Comparison of ENCODE assay signal across 9 cellular contexts in the genomic region with DNA sequence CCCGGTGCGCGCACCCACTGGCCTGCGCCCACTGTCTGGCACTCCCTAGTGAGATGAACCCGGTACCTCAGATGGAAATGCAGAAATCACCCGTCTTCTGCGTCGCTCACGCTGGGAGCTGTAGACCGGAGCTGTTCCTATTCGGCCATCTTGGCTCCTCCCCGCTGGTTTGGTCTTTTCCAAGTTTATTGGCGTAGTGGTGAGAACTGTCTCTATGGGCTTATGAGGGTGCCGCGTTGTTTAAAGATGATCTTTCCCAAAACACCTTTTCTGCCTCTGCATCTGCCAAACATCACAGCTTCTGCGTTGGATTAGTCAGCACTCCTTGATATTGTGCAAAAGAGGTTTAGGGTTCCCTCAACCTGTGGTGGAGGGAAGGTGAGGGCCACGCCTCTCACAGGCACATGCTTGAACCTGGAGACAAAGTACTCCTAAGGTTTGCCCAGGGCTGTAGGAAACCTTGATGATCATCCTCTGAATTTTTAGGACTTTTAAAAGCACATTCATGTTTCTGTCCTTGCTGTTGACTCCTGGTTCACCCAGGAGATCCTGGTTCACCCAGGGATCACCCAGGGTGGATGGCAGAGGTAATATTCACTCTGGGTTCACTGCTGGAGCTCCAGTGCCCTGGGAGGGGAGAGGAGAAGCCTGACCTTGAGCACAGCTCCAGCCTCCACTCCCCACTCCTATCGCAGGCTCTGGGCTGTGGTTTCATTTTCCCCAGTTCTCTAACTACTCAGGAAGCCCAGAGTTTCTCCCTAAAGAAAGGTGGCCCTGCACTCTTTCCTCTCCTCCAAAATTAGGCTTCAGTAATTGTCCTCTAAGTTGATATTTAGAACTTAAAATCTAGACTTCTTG. TPM values are rescaled to one million over a fixed set of nuclear protein-coding genes. Genes with fewer than 3 reads are reported as not detected.
"Had no signal": no experiment of that assay in that cellular context is flagged by ENCODE, and none has a peak within 500 bp of the region (broad histone marks: within the 10 kb centered on the region; RNA-seq: fewer than 3 reads in every experiment).

No MANE protein-coding gene starts in this region.

RNA-seq across cellular contexts. Expression of gene CIDEA, which starts 45.6 kb away (rescaled TPM):
- total RNA-seq: activated CD4-positive, alpha-beta memory T cell treated with anti-CD3 and anti-CD28 coated beads for 36 hours; activated CD4-positive, alpha-beta T cell treated with anti-CD3 and anti-CD28 coated beads, Interleukin-2, amount 10 ng/mL, durations not matched to agents 7 days and 5 days; activated naive CD4-positive, alpha-beta T cell treated with anti-CD3 and anti-CD28 coated beads, Interleukin-2, amount 50 U/mL, for 72 hours; activated T-cell treated with anti-CD3 and anti-CD28 coated beads, Interleukin-2, amount 50 U/mL, for 4 hours; ascending aorta; LHCN-M2; Peyer's patch; SK-MEL-5; T-helper 17 cell had no signal
